8 cellular contexts compared by ENCODE assay signal in genomic region chr19:22545751-22546150, GRCh38.
DNase-seq lines count a peak whose midpoint lies in the region; ATAC-seq and TF ChIP-seq lines count a peak whose summit lies in the region.

No MANE protein-coding gene starts in this region.

- H3K27me3 ChIP-seq in thyroid gland = no peaks in the 10 kb centered on the region

- WGBS in thyroid gland, 2 donors = 11 to 12% methylated on average over 5 of the region's 5 CpGs

- no peak for TF ChIP-seq POLR2A in thyroid gland (IDR thresholded peaks at IDR 0.05)

- H3K9me3 ChIP-seq in thyroid gland = no peaks in the 10 kb centered on the region

- no peak overlapping the region for H3K27ac ChIP-seq in thyroid gland

- peak; percentile 31 to 74 (median 60) for TF ChIP-seq CTCF in thyroid gland (IDR thresholded peaks at IDR 0.05)

- no peaks in the 10 kb centered on the region for H3K4me1 ChIP-seq in thyroid gland

- no peaks in the 10 kb centered on the region for H3K36me3 ChIP-seq in thyroid gland

- no peak overlapping the region for H3K4me3 ChIP-seq in thyroid gland (replicated peaks in 1 of 3)

- no peak for ATAC-seq in GM21381 (IDR thresholded peaks at IDR 0.05; ENCODE audit: unreplicated experiment)
- no peak for ATAC-seq in HG03196 (IDR thresholded peaks at IDR 0.05; ENCODE audit: unreplicated experiment)

- DNase-seq in Daoy (ENCODE audit: low read depth) = peak; percentile 24
- DNase-seq in HT-29 (ENCODE audit: low spot score) = peak; percentile 34
- DNase-seq in activated CD4-positive, alpha-beta T cell treated with anti-CD3 and anti-CD28 coated beads, Interleukin-2, amount 50 U/mL, for 1 hour = peak; percentile 6
- peak; percentile 70 for DNase-seq in inferior parietal cortex (ENCODE audit: extremely low spot score)
- peak; percentile 67 to 68 for DNase-seq in thyroid gland
- no peak for DNase-seq in NCI-H345 treated with DMSO at 0.1 percent for 48 hours (lab: John Stamatoyannopoulos, UW; ENCODE audit: unreplicated experiment)

- intact Hi-C loops in thyroid gland (cut with DNase I) = no loop called here
